Comparison of ENCODE assay signal across 11 cellular contexts in the genomic region with DNA sequence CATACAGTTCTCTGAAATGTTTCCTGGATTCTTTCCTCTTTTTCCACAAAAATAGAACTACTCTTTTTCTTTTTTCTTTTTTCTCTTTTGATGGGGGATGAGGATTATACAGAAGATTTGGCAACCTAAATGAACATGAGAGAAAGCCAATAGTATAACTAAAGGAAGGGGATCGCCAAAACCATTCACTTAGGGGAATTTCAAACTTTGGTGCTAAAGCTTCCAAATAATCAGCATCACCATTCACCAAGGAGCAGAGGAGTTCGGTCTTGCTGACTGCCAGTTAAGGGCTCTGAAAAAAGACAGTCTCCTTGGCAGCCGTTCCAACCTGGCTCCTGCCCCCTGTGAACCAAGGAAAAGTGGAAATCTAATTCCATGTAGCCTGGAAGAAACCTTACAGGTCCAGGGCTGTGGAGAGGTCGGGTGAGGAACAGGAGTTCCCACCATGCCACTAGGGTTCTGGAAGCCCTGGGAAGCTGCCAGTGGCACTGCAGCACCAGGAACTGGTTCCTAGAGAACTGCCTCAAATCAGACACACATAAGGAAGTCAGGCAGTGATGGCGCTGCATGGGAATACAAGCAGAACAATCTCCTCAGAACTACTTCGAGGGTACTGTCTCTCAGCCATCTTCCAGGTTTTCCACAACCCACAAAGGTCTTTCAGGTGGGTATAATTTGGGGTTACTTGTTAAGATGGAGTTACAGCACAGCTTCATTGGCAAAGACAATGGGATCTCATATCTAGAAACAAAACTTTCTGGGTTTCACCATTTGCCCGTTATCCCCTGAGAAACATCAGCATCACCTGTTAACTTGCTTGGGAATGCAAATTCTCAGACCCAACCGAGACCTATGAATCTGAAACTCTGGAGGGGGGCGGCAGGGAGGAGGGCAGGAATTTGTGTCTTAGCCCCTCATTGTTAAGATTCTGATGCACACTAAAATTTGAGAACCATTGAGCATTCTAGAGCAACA.
DNase-seq lines count a peak whose midpoint lies in the region; ATAC-seq and TF ChIP-seq lines count a peak whose summit lies in the region.
"Had no signal": no experiment of that assay in that cellular context is flagged by ENCODE, and none has a peak within 500 bp of the region (broad histone marks: within the 10 kb centered on the region; RNA-seq: fewer than 3 reads in every experiment).

No MANE protein-coding gene starts in this region.

- peak in 1 of 2 donors; percentile 24 for DNase-seq in heart right ventricle
- DNase-seq in retina: no peak
- no peak for DNase-seq in NCI-H1105 (lab: John Stamatoyannopoulos, UW)
- no peak for DNase-seq in stimulated activated CD4-positive, alpha-beta T cell treated with anti-CD3 and anti-CD28 coated beads, Interleukin-2, amount 100 ng/mL, for 24 hours
- DNase-seq: activated CD4-positive, CD25-positive, alpha-beta regulatory T cell treated with anti-CD3 and anti-CD28 coated beads, Interleukin-2, amount 50 U/mL, for 72 hours; activated naive CD4-positive, alpha-beta T cell treated with Interleukin-2 at 50 U/mL for 16 hours; effector CD8-positive, alpha-beta T cell had no signal

- peak overlapping the region; percentile 48 for H3K9ac ChIP-seq in skeletal muscle satellite cell (ENCODE audit: low read depth, low read length)

- H3K9me3 ChIP-seq in heart right ventricle (no peaks in the 10 kb centered on the region), skeletal muscle satellite cell (replicated peaks; ENCODE audit: low read length) (no peaks in the 10 kb centered on the region)

- H3K27ac ChIP-seq in VCaP (peak overlapping the region; percentile 23; the same call in 1 of the 2 replicates), heart right ventricle (peak overlapping the region; percentile 21 to 84 (median 73))

- TF ChIP-seq CTCF in VCaP (conservative IDR thresholded peaks at IDR 0.05) (no peak), heart right ventricle (IDR thresholded peaks at IDR 0.05) (no peak)

- H3K4me1 ChIP-seq in heart right ventricle (peaks cover 6 to 52% (median 37%) of the 10 kb centered on the region in 9 donors), skeletal muscle satellite cell (ENCODE audit: control insufficient read depth, insufficient read depth, low read length) (peaks cover 32% of the 10 kb centered on the region)

- ATAC-seq in GM18505 (IDR thresholded peaks at IDR 0.05; ENCODE audit: unreplicated experiment) (no peak), heart right ventricle (peak in 7 of 8 donors; percentile 26 to 47 (median 31)), GM18520 (IDR thresholded peaks at IDR 0.05; ENCODE audit: unreplicated experiment) (no peak)

- intact Hi-C loops in heart right ventricle (cut with DNase I): no loop called here

- H3K27me3 ChIP-seq in heart right ventricle: no peaks in the 10 kb centered on the region
- H3K27me3 ChIP-seq in skeletal muscle satellite cell (ENCODE audit: control insufficient read depth, insufficient read depth, low read length): no peaks in the 10 kb centered on the region

- 67 to 68% methylated on average over 9 of the region's 9 CpGs for WGBS in heart right ventricle, 2 donors

- TF ChIP-seq POLR2A in GM18505 (IDR thresholded peaks at IDR 0.05; ENCODE audit: borderline replicate concordance, extremely low read depth, insufficient read depth, insufficient read length): peak; percentile 34

- H3K36me3 ChIP-seq in heart right ventricle (no peaks in the 10 kb centered on the region), skeletal muscle satellite cell (ENCODE audit: insufficient read depth, low read length) (no peaks in the 10 kb centered on the region)

- H3K4me2 ChIP-seq in skeletal muscle satellite cell (ENCODE audit: low read length): peak overlapping the region; percentile 43

- H3K4me3 ChIP-seq in heart right ventricle: no peak overlapping the region
- H3K4me3 ChIP-seq in skeletal muscle satellite cell (ENCODE audit: low read length): no peak overlapping the region

Comparison
In these comparisons a context has a peak if more than half of its experiments do, and no peak if none do; other contexts are left out.
1. ATAC-seq: peak in heart right ventricle (7 of 8); none in GM18505 (single experiment) and GM18520 (single experiment).